ENCODE assay signal across 8 cellular contexts in the genomic region with DNA sequence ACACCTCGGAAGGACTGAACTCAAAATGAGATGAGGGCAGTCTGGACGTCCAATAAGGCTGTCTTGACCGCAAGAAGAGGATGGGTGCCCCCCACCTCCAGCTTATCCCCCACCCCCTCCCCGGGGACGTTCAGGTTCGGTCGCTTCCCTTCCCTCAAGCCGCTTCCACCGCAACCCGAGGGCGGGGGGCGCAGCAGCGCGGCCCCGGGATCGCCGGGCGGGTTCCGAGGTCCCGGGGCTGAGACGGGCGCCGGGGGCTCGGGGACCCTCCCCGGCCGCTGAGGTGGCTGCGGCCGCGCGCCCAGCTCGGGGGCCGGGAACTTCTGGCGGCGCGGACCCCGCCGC. TPM values are rescaled to one million over a fixed set of nuclear protein-coding genes. Genes with fewer than 3 reads are reported as not detected.
DNase-seq lines count a peak whose midpoint lies in the region; ATAC-seq and TF ChIP-seq lines count a peak whose summit lies in the region.

No MANE protein-coding gene starts in this region.

- no peaks in the 10 kb centered on the region for H3K27me3 Mint-ChIP-seq in activated B cell treated with CpG ODN at 0.5 μM for 24 hours

- H3K4me3 ChIP-seq in GM12865 (ENCODE audit: low read depth, low read length) (peak overlapping the region; percentile 80), skeletal muscle cell (ENCODE audit: low read depth, low read length) (peak overlapping the region; percentile 75)

- H3K9me3 Mint-ChIP-seq in activated B cell treated with CpG ODN at 0.5 μM for 24 hours, result no peaks in the 10 kb centered on the region

- peaks cover 8% of the 10 kb centered on the region for H3K36me3 Mint-ChIP-seq in activated B cell treated with CpG ODN at 0.5 μM for 24 hours (ENCODE audit: low read depth)

- peak overlapping the region; percentile 87 for H3K4me3 Mint-ChIP-seq in activated B cell treated with CpG ODN at 0.5 μM for 24 hours

- intact Hi-C loops in activated B cell treated with CpG ODN at 0.5 μM for 24 hours (cut with micrococcal nuclease), result loop anchor here (1.0 to 2.0 kb wide), 3 partner anchors 54 to 204 kb away; a partner anchor contains a TSS
- intact Hi-C loops in left cardiac atrium (cut with DNase I), result loop anchor here in 1 of 2 donors (5.0 kb wide), 1 partner anchor 111 kb away; no protein-coding TSS in a partner anchor

- peak; percentile 15 for ATAC-seq in HG02852 (IDR thresholded peaks at IDR 0.05; ENCODE audit: unreplicated experiment)
- no peak for ATAC-seq in activated B cell treated with CpG ODN at 0.5 μM for 24 hours (ENCODE audit: low read depth)
- peak in 1 of 2 donors; percentile 2 for ATAC-seq in left cardiac atrium
- ATAC-seq in GM18502 (IDR thresholded peaks at IDR 0.05; ENCODE audit: poor library complexity, unreplicated experiment), result no peak

- TF ChIP-seq CTCF in GM12865 (IDR thresholded peaks at IDR 0.05; ENCODE audit: insufficient read depth, low read depth, low read length, missing control alignments), result no peak
- no peak for TF ChIP-seq CTCF in activated B cell treated with CpG ODN at 0.5 μM for 24 hours (IDR thresholded peaks at IDR 0.05)

- CTCF ChIA-PET in activated B cell treated with CpG ODN at 0.5 μM for 24 hours (lab: Charles Lee), result no interaction called here

- POLR2A ChIA-PET in activated B cell treated with CpG ODN at 0.5 μM for 24 hours (lab: Charles Lee), result interaction anchor here (0.7 to 6.7 kb wide), 5 partner anchors 43 to 152 kb away, joined by 4 to 69 read pairs (median 7); no protein-coding TSS in a partner anchor

- H3K27ac Mint-ChIP-seq in activated B cell treated with CpG ODN at 0.5 μM for 24 hours, result peak overlapping the region; percentile 61

- peak; percentile 30 for DNase-seq in GM12865 (ENCODE audit: low read depth)
- no peak for DNase-seq in activated B cell treated with CpG ODN at 0.5 μM for 24 hours
- peak; percentile 24 for DNase-seq in left cardiac atrium
- no peak for DNase-seq in skeletal muscle cell (ENCODE audit: low read depth)
- DNase-seq in NK-92 (lab: John Stamatoyannopoulos, UW; ENCODE audit: unreplicated experiment), result no peak
- no peak for DNase-seq in hippocampal formation (lab: John Stamatoyannopoulos, UW)

- H3K4me1 Mint-ChIP-seq in activated B cell treated with CpG ODN at 0.5 μM for 24 hours, result peaks cover 19% of the 10 kb centered on the region

RNA-seq across cellular contexts. Expression of a gene that starts 0.5 kb away (rescaled TPM):
- total RNA-seq in activated B cell treated with CpG ODN at 0.5 μM for 24 hours, result 12.6 and 13.3 TPM in 2 replicates
- total RNA-seq in left cardiac atrium, result 10 to 100 TPM; 40.7 to 48.0 TPM

Comparison
In these comparisons a context has a peak if more than half of its experiments do, and no peak if none do; other contexts are left out.
1. DNase-seq: peak in GM12865 (single experiment) and left cardiac atrium (single experiment); none in activated B cell treated with CpG ODN at 0.5 μM for 24 hours (single experiment), skeletal muscle cell (single experiment), NK-92 (single experiment) and hippocampal formation (0 of 2).